Comparison of ENCODE assay signal across 18 cellular contexts in genomic region chr2:58006256-58006951, GRCh38. TPM values are rescaled to one million over a fixed set of nuclear protein-coding genes. Genes with fewer than 3 reads are reported as not detected.
A peak's percentile ranks its signal among the peaks of the same experiment; 100 is the strongest.
DNase-seq lines count a peak whose midpoint lies in the region; ATAC-seq and TF ChIP-seq lines count a peak whose summit lies in the region.
"Had no signal": no experiment of that assay in that cellular context is flagged by ENCODE, and none has a peak within 500 bp of the region (broad histone marks: within the 10 kb centered on the region; RNA-seq: fewer than 3 reads in every experiment).

No MANE protein-coding gene starts in this region.

- TF ChIP-seq EP300 in upper lobe of left lung (IDR thresholded peaks at IDR 0.05): no peak

- no peaks in the 10 kb centered on the region for H3K36me3 ChIP-seq in upper lobe of left lung
- H3K36me3 ChIP-seq: brain microvascular endothelial cell, gastroesophageal sphincter, pancreas had no signal

- 87 to 89% methylated on average over 2 of the region's 2 CpGs for WGBS in upper lobe of left lung, 2 donors

- ATAC-seq in GM19372 (IDR thresholded peaks at IDR 0.05; ENCODE audit: low read depth, unreplicated experiment) (peak; percentile 72), HG02840 (IDR thresholded peaks at IDR 0.05; ENCODE audit: low FRiP score, unreplicated experiment) (peak; percentile 62), HG03520 (IDR thresholded peaks at IDR 0.05; ENCODE audit: unreplicated experiment) (peak; percentile 71), upper lobe of left lung (ENCODE audit: low FRiP score in 2 of 2) (no peak)
- ATAC-seq: gastroesophageal sphincter, pancreas had no signal

- H3K9me3 ChIP-seq in upper lobe of left lung: no peaks in the 10 kb centered on the region
- H3K9me3 ChIP-seq: gastroesophageal sphincter, pancreas had no signal

- TF ChIP-seq POLR2A in upper lobe of left lung (IDR thresholded peaks at IDR 0.05): no peak

- TF ChIP-seq CTCF in AG10803 (conservative IDR thresholded peaks at IDR 0.05; ENCODE audit: low read length): no peak
- TF ChIP-seq CTCF in upper lobe of left lung (IDR thresholded peaks at IDR 0.05): no peak

- DNase-seq in AG10803 (ENCODE audit: low read depth) (peak; percentile 40), NCI-H2107 (lab: John Stamatoyannopoulos, UW) (no peak), NCI-H2196 (lab: John Stamatoyannopoulos, UW; ENCODE audit: unreplicated experiment) (no peak), head of caudate nucleus (no peak), upper lobe of left lung (no peak)
- DNase-seq: 8988T; activated CD4-positive, alpha-beta T cell treated with anti-CD3 and anti-CD28 coated beads, Interleukin-2, amount 50 U/mL, for 1 hour; brain microvascular endothelial cell; endodermal cell; islet precursor cell; NCI-H1417 treated with DMSO at 0.1 percent for 48 hours; NCI-H524 treated with DMSO at 0.1 percent for 48 hours; pancreas had no signal

- H3K4me3 ChIP-seq in AG10803 (ENCODE audit: low read length) (no peak overlapping the region), upper lobe of left lung (no peak overlapping the region)
- H3K4me3 ChIP-seq: gastroesophageal sphincter, pancreas had no signal

- no peak overlapping the region for H3K27ac ChIP-seq in upper lobe of left lung
- H3K27ac ChIP-seq: brain microvascular endothelial cell, gastroesophageal sphincter, pancreas, RWPE1 had no signal

- intact Hi-C loops in head of caudate nucleus (cut with DNase I): no loop called here

- no peaks in the 10 kb centered on the region for H3K4me1 ChIP-seq in upper lobe of left lung
- H3K4me1 ChIP-seq: gastroesophageal sphincter, pancreas had no signal

- no peaks in the 10 kb centered on the region for H3K27me3 ChIP-seq in upper lobe of left lung
- H3K27me3 ChIP-seq: brain microvascular endothelial cell, gastroesophageal sphincter, pancreas had no signal

RNA-seq across cellular contexts. Expression of gene VRK2, which starts 40.2 kb away (rescaled TPM):
- 10 to 100 TPM; 15.6 to 28.1 (median 22.8) TPM for total RNA-seq in upper lobe of left lung

Comparison
In these comparisons a context has a peak if more than half of its experiments do, and no peak if none do; other contexts are left out.
1. ATAC-seq: peak in GM19372 (single experiment), HG02840 (single experiment) and HG03520 (single experiment); none in upper lobe of left lung (0 of 2).